Comparison of ENCODE assay signal across 17 cellular contexts in genomic region chr1:68217060-68217554, GRCh38. TPM values are rescaled to one million over a fixed set of nuclear protein-coding genes. Genes with fewer than 3 reads are reported as not detected.
DNase-seq lines count a peak whose midpoint lies in the region; ATAC-seq, FAIRE-seq and TF ChIP-seq lines count a peak whose summit lies in the region.
"Had no signal": no experiment of that assay in that cellular context is flagged by ENCODE, and none has a peak within 500 bp of the region (broad histone marks: within the 10 kb centered on the region; RNA-seq: fewer than 3 reads in every experiment).

No MANE protein-coding gene starts in this region.

- no peak overlapping the region for H3K4me2 ChIP-seq in trophoblast cell (ENCODE audit: low read length)

- H3K4me3 ChIP-seq in esophagus muscularis mucosa (no peak overlapping the region), trophoblast cell (ENCODE audit: low read depth, low read length) (no peak overlapping the region)
- H3K4me3 ChIP-seq in CD8-positive, alpha-beta T cell (ENCODE audit: low read depth, low read length), result no peak overlapping the region
- H3K4me3 ChIP-seq: colonic mucosa had no signal

- peak overlapping the region; percentile 92 for H3K4ac ChIP-seq in trophoblast cell (ENCODE audit: low read depth, low read length)

- no peak for ATAC-seq in HG02798 (IDR thresholded peaks at IDR 0.05; ENCODE audit: poor library complexity, unreplicated experiment)
- ATAC-seq in GM21619 (IDR thresholded peaks at IDR 0.05; ENCODE audit: unreplicated experiment), result no peak
- ATAC-seq in CD8-positive, alpha-beta T cell, result no peak
- ATAC-seq: stimulated activated naive CD8-positive, alpha-beta T cell treated with anti-CD3 and anti-CD28 coated beads, Interleukin-15, Interleukin-2, amounts not matched to agents 100 U/mL and 50 U/mL, for 24 hours had no signal

- peak overlapping the region; percentile 63 for H3K14ac ChIP-seq in trophoblast cell (ENCODE audit: low read length)

- H3K9me3 Mint-ChIP-seq in CD8-positive, alpha-beta T cell, result no peaks in the 10 kb centered on the region

- peaks cover 18% of the 10 kb centered on the region for H3K79me1 ChIP-seq in trophoblast cell (ENCODE audit: low read length)

- H3K36me3 Mint-ChIP-seq in CD8-positive, alpha-beta T cell, result no peaks in the 10 kb centered on the region

- no peak overlapping the region for H4K8ac ChIP-seq in trophoblast cell (ENCODE audit: low read depth, low read length)

- WGBS in esophagus muscularis mucosa, result 88% methylated on average over 5 of the region's 5 CpGs
- no CpG with 5 or more reads among the region's 5 CpGs for WGBS in trophoblast cell (ENCODE audit: extremely low coverage, insufficient coverage, insufficient read length)

- H3K36me3 ChIP-seq in esophagus muscularis mucosa, result no peaks in the 10 kb centered on the region
- H3K36me3 ChIP-seq in trophoblast cell (ENCODE audit: control insufficient read depth in 1 of 2, insufficient read depth in 2 of 2, low read length in 2 of 2), result peaks cover 0 to 2% of the 10 kb centered on the region in 2 experiments
- no peaks in the 10 kb centered on the region for H3K36me3 ChIP-seq in CD8-positive, alpha-beta T cell (ENCODE audit: insufficient read depth, low read length)
- H3K36me3 ChIP-seq: colonic mucosa had no signal

- H3K4me3 Mint-ChIP-seq in CD8-positive, alpha-beta T cell, result no peak overlapping the region

- no peaks in the 10 kb centered on the region for H3K27me3 ChIP-seq in esophagus muscularis mucosa
- no peaks in the 10 kb centered on the region for H3K27me3 ChIP-seq in trophoblast cell (ENCODE audit: insufficient read depth, low read length)
- H3K27me3 ChIP-seq in CD8-positive, alpha-beta T cell (ENCODE audit: insufficient read depth, low read length), result no peaks in the 10 kb centered on the region
- H3K27me3 ChIP-seq: colonic mucosa had no signal

- H3K23ac ChIP-seq in trophoblast cell (ENCODE audit: low read length), result peak overlapping the region; percentile 40

- H2AFZ ChIP-seq in trophoblast cell (ENCODE audit: insufficient read depth, low read length, poor library complexity), result no peak overlapping the region

- intact Hi-C loops in esophagus muscularis mucosa (cut with DNase I), result no loop called here
- intact Hi-C loops in CD8-positive, alpha-beta T cell (cut with DNase I, micrococcal nuclease), result no loop called here

- H2BK5ac ChIP-seq in trophoblast cell (ENCODE audit: low read depth, low read length, poor library complexity), result no peak overlapping the region

- no peaks in the 10 kb centered on the region for H3K9me3 ChIP-seq in esophagus muscularis mucosa
- no peaks in the 10 kb centered on the region for H3K9me3 ChIP-seq in trophoblast cell (ENCODE audit: insufficient read depth, low read depth, low read length)
- H3K9me3 ChIP-seq in CD8-positive, alpha-beta T cell (ENCODE audit: low read length), result no peaks in the 10 kb centered on the region
- H3K9me3 ChIP-seq: colonic mucosa had no signal

- H3K79me2 ChIP-seq in trophoblast cell (ENCODE audit: control insufficient read depth, insufficient read depth, low read length, poor library complexity), result peaks cover 9% of the 10 kb centered on the region

- no peak overlapping the region for H3K18ac ChIP-seq in trophoblast cell (ENCODE audit: low read length)

- peak; percentile 41 for FAIRE-seq in H54 (lab: Jason Lieb, UNC)
- FAIRE-seq: H1, TTC549 had no signal

- H4K12ac ChIP-seq in trophoblast cell (ENCODE audit: low read depth, low read length), result no peak overlapping the region

- CTCF ChIA-PET in CD8-positive, alpha-beta T cell (lab: Charles Lee), result no interaction called here

- H3K27ac Mint-ChIP-seq in CD8-positive, alpha-beta T cell, result no peak overlapping the region

- H4K91ac ChIP-seq in trophoblast cell (ENCODE audit: low read depth, low read length), result peak overlapping the region; percentile 50

- H3K9ac ChIP-seq in trophoblast cell (ENCODE audit: low read length), result no peak overlapping the region

- TF ChIP-seq POLR2A in H54 (IDR thresholded peaks at IDR 0.05; ENCODE audit: low read depth, low read length), result no peak
- no peak for TF ChIP-seq POLR2A in esophagus muscularis mucosa (IDR thresholded peaks at IDR 0.05; ENCODE audit: low read depth)

- no peaks in the 10 kb centered on the region for H3K27me3 Mint-ChIP-seq in CD8-positive, alpha-beta T cell (ENCODE audit: low read depth)

- H2BK12ac ChIP-seq in trophoblast cell (ENCODE audit: low read length), result peak overlapping the region; percentile 63

- TF ChIP-seq EP300 in esophagus muscularis mucosa (IDR thresholded peaks at IDR 0.05), result no peak

- peaks cover 48 to 99% (median 97%) of the 10 kb centered on the region in 4 donors for H3K4me1 ChIP-seq in esophagus muscularis mucosa
- H3K4me1 ChIP-seq in trophoblast cell (ENCODE audit: control insufficient read depth in 1 of 2, insufficient read depth in 2 of 2, low read length in 2 of 2), result peaks cover 13 to 20% of the 10 kb centered on the region in 2 experiments
- no peaks in the 10 kb centered on the region for H3K4me1 ChIP-seq in CD8-positive, alpha-beta T cell (ENCODE audit: insufficient read depth, low read length)
- H3K4me1 ChIP-seq: colonic mucosa had no signal

- no peak for DNase-seq in H54 (ENCODE audit: insufficient read length, low spot score)
- DNase-seq in NCI-H2227 treated with DMSO at 0.1 percent for 48 hours (lab: John Stamatoyannopoulos, UW), result peak; percentile 59
- DNase-seq in esophagus muscularis mucosa (ENCODE audit: extremely low spot score), result no peak
- no peak for DNase-seq in trophoblast cell
- no peak for DNase-seq in activated T-cell treated with anti-CD3 and anti-CD28 coated beads, Interleukin-2, amount 50 U/mL, for 1 hour
- no peak for DNase-seq in CD8-positive, alpha-beta T cell
- DNase-seq: activated CD4-positive, alpha-beta T cell treated with anti-CD3 and anti-CD28 coated beads, Interleukin-2, amount 50 U/mL, for 1 hour; amniotic stem cell; colonic mucosa; GF-D8; IMR-90; NCI-H1048; stimulated activated naive CD8-positive, alpha-beta T cell treated with anti-CD3 and anti-CD28 coated beads, Interleukin-15, Interleukin-2, amounts not matched to agents 100 U/mL and 50 U/mL, for 24 hours had no signal

- TF ChIP-seq CTCF in esophagus muscularis mucosa (IDR thresholded peaks at IDR 0.05), result no peak
- no peak for TF ChIP-seq CTCF in CD8-positive, alpha-beta T cell (IDR thresholded peaks at IDR 0.05)

- H2AK5ac ChIP-seq in trophoblast cell (ENCODE audit: low read length), result no peak overlapping the region

- no peak overlapping the region for H2BK120ac ChIP-seq in trophoblast cell (ENCODE audit: insufficient read depth, low read length, poor library complexity)

- POLR2A ChIA-PET in CD8-positive, alpha-beta T cell (lab: Charles Lee), result no interaction called here

- H3K27ac ChIP-seq in esophagus muscularis mucosa (replicated peaks in 1 of 4) (peak overlapping the region; percentile 52 to 97 (median 80)), trophoblast cell (ENCODE audit: low read depth, low read length) (peak overlapping the region; percentile 55)
- H3K27ac ChIP-seq in CD8-positive, alpha-beta T cell (ENCODE audit: low read depth, low read length), result no peak overlapping the region
- H3K27ac ChIP-seq: colonic mucosa had no signal

- H3K4me1 Mint-ChIP-seq in CD8-positive, alpha-beta T cell (ENCODE audit: low read depth), result no peaks in the 10 kb centered on the region

RNA-seq across cellular contexts. Expression of gene WLS, which starts 15.2 kb away (rescaled TPM):
- 100 to 1,000 TPM in 3 of 4 donors, 10 to 100 TPM in 1; 94.8 to 228 (median 163) TPM for total RNA-seq in esophagus muscularis mucosa
- polyA plus RNA-seq in trophoblast cell (2013), result 633 and 667 TPM in 2 replicates
- not detected for total RNA-seq in CD8-positive, alpha-beta T cell

Comparison
In these comparisons a context has a peak if more than half of its experiments do, and no peak if none do; other contexts are left out.
1. RNA of gene WLS, which starts 15.2 kb away (total RNA-seq): 94.8 to 228 TPM in esophagus muscularis mucosa; not detected in CD8-positive, alpha-beta T cell; every median in the first group is over 10 times any median in the second.